17 cellular contexts compared by ENCODE assay signal in the genomic region with DNA sequence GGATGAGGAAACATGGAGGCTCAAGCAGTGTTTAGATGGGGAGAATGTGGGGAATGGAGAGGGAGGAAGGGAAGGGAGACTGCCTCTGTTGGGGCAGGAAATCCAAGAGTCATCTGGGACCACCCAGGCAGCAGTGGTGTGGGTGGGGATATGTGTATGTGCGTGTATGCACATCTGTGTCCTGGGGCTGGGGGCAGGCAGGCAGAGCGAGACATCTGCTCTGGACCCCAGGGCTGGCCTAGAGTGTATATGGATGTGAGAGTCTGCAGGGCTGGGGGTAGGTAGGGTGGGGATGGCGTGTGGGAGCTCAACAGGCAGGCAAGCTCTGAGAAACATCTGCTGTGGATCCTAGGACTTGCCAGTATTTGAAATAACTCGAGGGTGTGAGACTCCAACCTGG. TPM values are rescaled to one million over a fixed set of nuclear protein-coding genes. Genes with fewer than 3 reads are reported as not detected.
"Had no signal": no experiment of that assay in that cellular context is flagged by ENCODE, and none has a peak within 500 bp of the region (broad histone marks: within the 10 kb centered on the region; RNA-seq: fewer than 3 reads in every experiment).

No MANE protein-coding gene starts in this region.

- H3K4me3 ChIP-seq: spleen had no signal

- H3K27ac ChIP-seq: spleen had no signal

- ATAC-seq: left ventricle myocardium superior; naive thymus-derived CD4-positive, alpha-beta T cell; stimulated activated naive B cell treated with anti-CD40 and anti-IgM and Interleukin-4, amounts not matched to agents 10 μg/mL and 1 μg/mL and 100 μg/mL, for 72 hours had no signal

- H3K36me3 ChIP-seq: spleen had no signal

- H3K9me3 ChIP-seq: spleen had no signal

- DNase-seq: activated CD4-positive, alpha-beta T cell treated with anti-CD3 and anti-CD28 coated beads, Interleukin-2, amount 50 U/mL, for 1 hour; activated CD4-positive, CD25-positive, alpha-beta regulatory T cell treated with anti-CD3 and anti-CD28 coated beads, Interleukin-2, amount 50 U/mL, for 72 hours; activated CD8-positive, alpha-beta memory T cell treated with anti-CD3 and anti-CD28 coated beads for 24 hours; activated CD8-positive, alpha-beta memory T cell treated with anti-CD3 and anti-CD28 coated beads, Interleukin-2, amount 50 U/mL, for 48 hours; activated effector memory CD4-positive, alpha-beta T cell treated with anti-CD3 and anti-CD28 coated beads, Interleukin-2, amount 50 U/mL, for 16 hours; activated naive CD4-positive, alpha-beta T cell treated with anti-CD3 and anti-CD28 coated beads, Interleukin-2, amount 50 U/mL, for 16 hours; activated T-cell treated with anti-CD3 and anti-CD28 coated beads, Interleukin-2, amount 50 U/mL, for 48 hours; aorta; cortex of kidney; head of caudate nucleus; left ventricle myocardium superior; naive thymus-derived CD4-positive, alpha-beta T cell; spleen; stimulated activated naive B cell treated with anti-CD40 and anti-IgM and Interleukin-4, amounts not matched to agents 10 μg/mL and 1 μg/mL and 100 μg/mL, for 72 hours had no signal

RNA-seq across cellular contexts. Expression of a gene that starts 32.4 kb away (rescaled TPM):
- total RNA-seq: frontal cortex, mucosa of gallbladder, urinary bladder had no signal

RNA-seq across cellular contexts. Expression of a gene that starts 51.6 kb away (rescaled TPM):
- total RNA-seq: urinary bladder had no signal
